In genomic region chr7:44375236-44375699, GRCh38 we compare ENCODE assay signal across 13 cellular contexts. TPM values are rescaled to one million over a fixed set of nuclear protein-coding genes. Genes with fewer than 3 reads are reported as not detected.
A peak's percentile ranks its signal among the peaks of the same experiment; 100 is the strongest.
DNase-seq lines count a peak whose midpoint lies in the region; ATAC-seq, FAIRE-seq and TF ChIP-seq lines count a peak whose summit lies in the region.
"Had no signal": no experiment of that assay in that cellular context is flagged by ENCODE, and none has a peak within 500 bp of the region (broad histone marks: within the 10 kb centered on the region; RNA-seq: fewer than 3 reads in every experiment).

No MANE protein-coding gene starts in this region.

- H3K4me1 ChIP-seq in A549 (peaks cover 37% of the 10 kb centered on the region), Karpas-422 (ENCODE audit: low read length) (peaks cover 12% of the 10 kb centered on the region)

- peaks cover 6% of the 10 kb centered on the region for H3K36me3 Mint-ChIP-seq in activated T-helper 17 cell treated with anti-CD3 and anti-CD28 coated beads, Interleukin-2, amount 50 U/mL, for 72 hours (ENCODE audit: low read depth)
- H3K36me3 Mint-ChIP-seq in MCF 10A (ENCODE audit: insufficient read depth, unreplicated experiment), result peaks cover 12% of the 10 kb centered on the region
- H3K36me3 Mint-ChIP-seq: activated naive CD8-positive, alpha-beta T cell; CD8-positive, alpha-beta memory T cell had no signal

- H3K9ac ChIP-seq in Karpas-422 (ENCODE audit: low read length), result no peak overlapping the region

- no peak for FAIRE-seq in A549 (lab: Jason Lieb, UNC)
- FAIRE-seq: GM19239, TTC549 had no signal

- H3K27me3 ChIP-seq in Karpas-422 (ENCODE audit: low read length), result no peaks in the 10 kb centered on the region

- intact Hi-C loops in MCF 10A (cut with micrococcal nuclease), result no loop called here

- WGBS in A549 (ENCODE audit: missing lambda C conversion rate), result 65% methylated on average over 6 of the region's 9 CpGs

- in situ Hi-C loops in GM13976 (cut with MboI; ENCODE audit: low sequenced_read_pairs, unreplicated experiment), result no loop called here

- H3K36me3 ChIP-seq in Karpas-422 (ENCODE audit: insufficient read depth, low read length), result no peaks in the 10 kb centered on the region

- TF ChIP-seq EP300 in A549 (IDR thresholded peaks at IDR 0.05), result no peak

- POLR2A ChIA-PET in A549 (lab: Yijun Ruan, JAX) (no interaction called here), MCF 10A (lab: Yijun Ruan, JAX) (no interaction called here)

- H3K9me2 ChIP-seq in Karpas-422 (replicated peaks; ENCODE audit: insufficient read depth, low read length), result no peaks in the 10 kb centered on the region

- TF ChIP-seq CTCF in A549 (IDR thresholded peaks at IDR 0.05) (0 out of 3 replicates have a peak, but pooled peaks have one; percentile 19), GM13976 (IDR thresholded peaks at IDR 0.05; ENCODE audit: borderline replicate concordance, control extremely low read depth, extremely low read depth, insufficient read depth, missing control alignments) (peak; percentile 12), MCF 10A (IDR thresholded peaks at IDR 0.05; ENCODE audit: unreplicated experiment) (no peak)

- no peak overlapping the region for H3K4me2 ChIP-seq in A549
- H3K4me2 ChIP-seq in Karpas-422 (ENCODE audit: low read depth, low read length, poor library complexity, severe bottlenecking), result no peak overlapping the region

- H3K4me1 Mint-ChIP-seq in activated T-helper 17 cell treated with anti-CD3 and anti-CD28 coated beads, Interleukin-2, amount 50 U/mL, for 72 hours, result peaks cover 3% of the 10 kb centered on the region
- peaks cover 18% of the 10 kb centered on the region for H3K4me1 Mint-ChIP-seq in MCF 10A (ENCODE audit: insufficient read depth, unreplicated experiment)

- H4K20me1 ChIP-seq in Karpas-422 (ENCODE audit: insufficient read depth, low read depth, low read length), result no peaks in the 10 kb centered on the region

- TF ChIP-seq POLR2A in A549 (IDR thresholded peaks at IDR 0.05; ENCODE audit: low read length), result no peak

- no peaks in the 10 kb centered on the region for H3K79me2 ChIP-seq in Karpas-422 (ENCODE audit: low read length)

- H3K9me3 Mint-ChIP-seq in activated T-helper 17 cell treated with anti-CD3 and anti-CD28 coated beads, Interleukin-2, amount 50 U/mL, for 72 hours, result no peaks in the 10 kb centered on the region
- H3K9me3 Mint-ChIP-seq in MCF 10A (ENCODE audit: unreplicated experiment), result no peaks in the 10 kb centered on the region
- H3K9me3 Mint-ChIP-seq: CD8-positive, alpha-beta memory T cell had no signal

- CTCF ChIA-PET in A549 (lab: Yijun Ruan, JAX), result no interaction called here
- CTCF ChIA-PET in MCF 10A (lab: Yijun Ruan, JAX), result interaction anchor here (0.6 kb wide), 1 partner anchor 112 kb away, joined by 3 read pairs; no protein-coding TSS in a partner anchor

- no peak overlapping the region for H3K4me3 Mint-ChIP-seq in activated T-helper 17 cell treated with anti-CD3 and anti-CD28 coated beads, Interleukin-2, amount 50 U/mL, for 72 hours
- H3K4me3 Mint-ChIP-seq in MCF 10A (ENCODE audit: unreplicated experiment), result no peak overlapping the region
- H3K4me3 Mint-ChIP-seq: activated naive CD8-positive, alpha-beta T cell; CD8-positive, alpha-beta memory T cell had no signal

- H3K4me3 ChIP-seq in A549 (no peak overlapping the region), Karpas-422 (ENCODE audit: low read length) (no peak overlapping the region)

- no peak overlapping the region for H3K27ac Mint-ChIP-seq in activated T-helper 17 cell treated with anti-CD3 and anti-CD28 coated beads, Interleukin-2, amount 50 U/mL, for 72 hours
- no peak overlapping the region for H3K27ac Mint-ChIP-seq in MCF 10A (ENCODE audit: low read depth, unreplicated experiment)
- H3K27ac Mint-ChIP-seq: activated naive CD8-positive, alpha-beta T cell had no signal

- H3K27ac ChIP-seq in A549 (peak overlapping the region in 1 of 2 experiments; percentile 77; a peak in 3 of 6 replicates), Karpas-422 (ENCODE audit: low read length) (no peak overlapping the region)

- peak; percentile 25 to 54; a peak in 2 of 5 replicates for TF ChIP-seq RAD21 in A549 (conservative IDR thresholded peaks at IDR 0.05 in 1 of 2, IDR thresholded peaks at IDR 0.05 in 1 of 2)

- H2AFZ ChIP-seq in Karpas-422 (ENCODE audit: low read length), result no peak overlapping the region

- no TSS peak for BruUV-seq in MCF 10A (replicated peaks; lab: Mats Ljungman, UMichigan)

- peak in 1 of 2 experiments; percentile 20 for DNase-seq in A549 (ENCODE audit: low read depth in 1 of 2, low spot score in 1 of 2)
- DNase-seq in GM13976 (ENCODE audit: low spot score), result peak; percentile 43
- peak; percentile 73 for DNase-seq in iPS-NIHi11 (ENCODE audit: low spot score)
- DNase-seq in GOT3 (lab: John Stamatoyannopoulos, UW), result no peak
- no peak for DNase-seq in Karpas-422
- no peak for DNase-seq in MCF 10A (ENCODE audit: unreplicated experiment)
- DNase-seq: CD8-positive, alpha-beta memory T cell; stimulated activated CD4-positive, alpha-beta T cell treated with anti-CD3 and anti-CD28 coated beads, Interleukin-4, amount 100 ng/mL, for 1 hour had no signal

- no peaks in the 10 kb centered on the region for H3K9me3 ChIP-seq in A549
- no peaks in the 10 kb centered on the region for H3K9me3 ChIP-seq in Karpas-422 (ENCODE audit: low read length)

- H3K27me3 Mint-ChIP-seq in activated T-helper 17 cell treated with anti-CD3 and anti-CD28 coated beads, Interleukin-2, amount 50 U/mL, for 72 hours, result peaks cover 4% of the 10 kb centered on the region
- H3K27me3 Mint-ChIP-seq in MCF 10A (ENCODE audit: insufficient read depth, unreplicated experiment), result no peaks in the 10 kb centered on the region
- H3K27me3 Mint-ChIP-seq: activated naive CD8-positive, alpha-beta T cell had no signal

- ATAC-seq in A549 (peak; percentile 10 to 62; a peak in 4 of 6 replicates), HG02642 (IDR thresholded peaks at IDR 0.05; ENCODE audit: poor library complexity, unreplicated experiment) (no peak)
- peak; percentile 15 for ATAC-seq in activated T-helper 17 cell treated with anti-CD3 and anti-CD28 coated beads, Interleukin-2, amount 50 U/mL, for 72 hours (replicated peaks)

TF ChIP-seq in A549, 52 proteins besides CTCF, POLR2A, EP300 and RAD21:
- TF ChIP-seq EHMT2 (IDR thresholded peaks at IDR 0.05; ENCODE audit: low read depth), result no peak
- no peak for TF ChIP-seq JUNB (IDR thresholded peaks at IDR 0.05)
- no peak for TF ChIP-seq ZFP36 (IDR thresholded peaks at IDR 0.05; ENCODE audit: borderline replicate concordance, partially characterized antibody)
- no peak for TF ChIP-seq ZNF302 (CRISPR knock-in tag; IDR thresholded peaks at IDR 0.05)
- TF ChIP-seq MAZ (IDR thresholded peaks at IDR 0.05; ENCODE audit: borderline replicate concordance, low read depth, low read length), result no peak
- no peak for TF ChIP-seq JUN (IDR thresholded peaks at IDR 0.05)
- no peak for TF ChIP-seq CHD4 (IDR thresholded peaks at IDR 0.05; ENCODE audit: borderline replicate concordance)
- TF ChIP-seq REST (IDR thresholded peaks at IDR 0.05), result no peak
- TF ChIP-seq MAX (IDR thresholded peaks at IDR 0.05), result no peak
- TF ChIP-seq HEYL (CRISPR knock-in tag; IDR thresholded peaks at IDR 0.05), result no peak
TF ChIP-seq in A549: peak in this region for 0.

RNA-seq across cellular contexts. Expression of gene CAMK2B, which starts 49.9 kb away (rescaled TPM):
- 0.07 TPM in 1 of 2 replicates, not detected in the other for polyA plus RNA-seq in A549 (2011; rRNA removed)
- polyA plus RNA-seq in A549 (2012; cell fraction: cytosol; rRNA removed), result 0.04 and 0.09 TPM in 2 replicates
- polyA plus RNA-seq in A549 (2012; cell fraction: nucleus; rRNA removed), result 0.15 and 0.16 TPM in 2 replicates
- polyA plus RNA-seq in A549 (2017; fragmentation: RNase III; extraction: RNeasy Plus Mini Kit Qiagen cat#74134 plus additional on column Dnase treatment), result 0.12 to 0.20 TPM (median 0.17 TPM) in 3 replicates
- not detected in 2 replicates for polyA minus RNA-seq in A549 (2011; rRNA and poly(A)+ RNA removed)
- 1 to 10 TPM; 1.0 to 1.7 TPM for total RNA-seq in activated T-helper 17 cell treated with anti-CD3 and anti-CD28 coated beads, Interleukin-2, amount 50 U/mL, for 72 hours
- total RNA-seq in Karpas-422 (2014; rRNA removed; shearing (Covaris generic); ENCODE audit: low replicate concordance), result not detected in 2 replicates
- total RNA-seq in MCF 10A (2022), result 0.54 and 1.8 TPM in 2 replicates
- polyA plus RNA-seq: CD8-positive, alpha-beta memory T cell had no signal

Comparison
In these comparisons a context has a peak if more than half of its experiments do, and no peak if none do; other contexts are left out.
1. DNase-seq: peak in GM13976 (single experiment) and iPS-NIHi11 (single experiment); none in GOT3 (single experiment), Karpas-422 (single experiment) and MCF 10A (single experiment).